Comparison of ENCODE assay signal across 20 cellular contexts in genomic region chr10:8511026-8511425, GRCh38.
A peak's percentile ranks its signal among the peaks of the same experiment; 100 is the strongest.
DNase-seq lines count a peak whose midpoint lies in the region; ATAC-seq and TF ChIP-seq lines count a peak whose summit lies in the region.
"Had no signal": no experiment of that assay in that cellular context is flagged by ENCODE, and none has a peak within 500 bp of the region (broad histone marks: within the 10 kb centered on the region; RNA-seq: fewer than 3 reads in every experiment).

No MANE protein-coding gene starts in this region.

- H3K4me2 ChIP-seq in GM23338 = peak overlapping the region; percentile 48
- H3K4me2 ChIP-seq: BLaER1 had no signal

- H3K4me3 ChIP-seq in GM23338 (no peak overlapping the region), NT2/D1 (ENCODE audit: insufficient read length, low read depth) (no peak overlapping the region), endodermal cell (ENCODE audit: low read length) (no peak overlapping the region), left ventricle myocardium inferior (no peak overlapping the region), foreskin fibroblast (ENCODE audit: low read depth in 1 of 2, low read length in 2 of 2) (no peak overlapping the region)
- H3K4me3 ChIP-seq: BLaER1, GM12878 had no signal

- H3K27me3 ChIP-seq in GM23338 (ENCODE audit: insufficient read depth) (no peaks in the 10 kb centered on the region), NT2/D1 (ENCODE audit: insufficient read depth, insufficient read length) (no peaks in the 10 kb centered on the region), endodermal cell (ENCODE audit: control insufficient read depth, insufficient read depth, low read length, poor library complexity, severe bottlenecking) (no peaks in the 10 kb centered on the region), left ventricle myocardium inferior (ENCODE audit: low read depth) (peaks cover 70% of the 10 kb centered on the region)
- H3K27me3 ChIP-seq: BLaER1 had no signal

- H3K9ac ChIP-seq in NT2/D1 (ENCODE audit: insufficient read length, low read depth) = no peak overlapping the region
- H3K9ac ChIP-seq in endodermal cell (ENCODE audit: extremely low read depth, low read length, poor library complexity, severe bottlenecking) = no peak overlapping the region
- H3K9ac ChIP-seq: BLaER1 had no signal

- no peaks in the 10 kb centered on the region for H3K79me2 ChIP-seq in GM23338 (replicated peaks; ENCODE audit: insufficient read depth)

- no peaks in the 10 kb centered on the region for H3K9me3 ChIP-seq in NT2/D1 (ENCODE audit: insufficient read depth, low read length)
- no peaks in the 10 kb centered on the region for H3K9me3 ChIP-seq in endodermal cell (ENCODE audit: control insufficient read depth, low read length)
- no peaks in the 10 kb centered on the region for H3K9me3 ChIP-seq in left ventricle myocardium inferior (replicated peaks)

- peak; percentile 54 for DNase-seq in GM23338 (ENCODE audit: low spot score)
- DNase-seq in NT2/D1 (ENCODE audit: low read depth, low spot score) = peak; percentile 46
- DNase-seq in endodermal cell = peak; percentile 60
- DNase-seq in islet precursor cell = peak; percentile 82
- no peak for DNase-seq in endothelial cell (ENCODE audit: low spot score)
- DNase-seq in left ventricle myocardium inferior = no peak
- DNase-seq in foreskin fibroblast = no peak
- DNase-seq: 8988T; CD8-positive, alpha-beta T cell; COR-L47; DMS 273 treated with DMSO at 0.1 percent for 48 hours; DMS53; DND-41; EL; HFFc6; IMR-90 had no signal

- H3K27me3 Mint-ChIP-seq in GM23338 (ENCODE audit: insufficient read depth, low read depth, poor library complexity) (peaks cover 6% of the 10 kb centered on the region), endodermal cell (ENCODE audit: insufficient read depth) (peaks cover 9% of the 10 kb centered on the region), endothelial cell (ENCODE audit: unreplicated experiment) (peaks cover 4% of the 10 kb centered on the region)

- H3K9me3 Mint-ChIP-seq in GM23338 = no peaks in the 10 kb centered on the region
- H3K9me3 Mint-ChIP-seq in endodermal cell = no peaks in the 10 kb centered on the region
- no peaks in the 10 kb centered on the region for H3K9me3 Mint-ChIP-seq in endothelial cell (ENCODE audit: unreplicated experiment)
- H3K9me3 Mint-ChIP-seq: CD8-positive, alpha-beta T cell had no signal

- ATAC-seq in GM23338 = peak; percentile 87
- ATAC-seq in HG02973 (IDR thresholded peaks at IDR 0.05; ENCODE audit: unreplicated experiment) = no peak
- ATAC-seq: CD8-positive, alpha-beta T cell; GM12878; HCT116 had no signal

- no peak overlapping the region for H3K27ac Mint-ChIP-seq in GM23338
- no peak overlapping the region for H3K27ac Mint-ChIP-seq in endodermal cell
- no peak overlapping the region for H3K27ac Mint-ChIP-seq in endothelial cell (ENCODE audit: unreplicated experiment)
- H3K27ac Mint-ChIP-seq: CD8-positive, alpha-beta T cell; HFFc6 had no signal

- H3K27ac ChIP-seq in GM23338 (ENCODE audit: low read depth) (peak overlapping the region; percentile 17; the same call in 1 of the 2 replicates), endodermal cell (ENCODE audit: low read depth, low read length) (no peak overlapping the region), left ventricle myocardium inferior (replicated peaks) (no peak overlapping the region)
- H3K27ac ChIP-seq: BLaER1 had no signal

- peak in 1 of 2 experiments; percentile 10; a peak in 1 of 4 replicates for TF ChIP-seq CTCF in GM23338 (conservative IDR thresholded peaks at IDR 0.05; ENCODE audit: low read depth in 2 of 2)
- TF ChIP-seq CTCF in endodermal cell (conservative IDR thresholded peaks at IDR 0.05) = no peak
- no peak for TF ChIP-seq CTCF in endothelial cell (IDR thresholded peaks at IDR 0.05; ENCODE audit: unreplicated experiment)
- TF ChIP-seq CTCF in left ventricle myocardium inferior (IDR thresholded peaks at IDR 0.05; ENCODE audit: borderline replicate concordance) = no peak
- TF ChIP-seq CTCF in foreskin fibroblast (IDR thresholded peaks at IDR 0.05; ENCODE audit: low read depth, low read length) = no peak

- no peaks in the 10 kb centered on the region for H3F3A ChIP-seq in GM23338 (replicated peaks; ENCODE audit: low read depth)

- peaks cover 25% of the 10 kb centered on the region for H3K4me1 Mint-ChIP-seq in GM23338
- peaks cover 4% of the 10 kb centered on the region for H3K4me1 Mint-ChIP-seq in endodermal cell
- H3K4me1 Mint-ChIP-seq in endothelial cell (ENCODE audit: unreplicated experiment) = peaks cover 2% of the 10 kb centered on the region

- H3K36me3 ChIP-seq in GM23338 (ENCODE audit: insufficient read depth) (no peaks in the 10 kb centered on the region), NT2/D1 (ENCODE audit: insufficient read depth, insufficient read length, low read length) (no peaks in the 10 kb centered on the region), endodermal cell (ENCODE audit: control insufficient read depth, insufficient read depth, low read length) (no peaks in the 10 kb centered on the region), left ventricle myocardium inferior (no peaks in the 10 kb centered on the region)
- H3K36me3 ChIP-seq: BLaER1 had no signal

- H3K4me1 ChIP-seq in GM23338 (ENCODE audit: insufficient read depth) (peaks cover 17% of the 10 kb centered on the region), NT2/D1 (ENCODE audit: insufficient read depth, insufficient read length) (no peaks in the 10 kb centered on the region), endodermal cell (ENCODE audit: control insufficient read depth, insufficient read depth, low read length) (no peaks in the 10 kb centered on the region), left ventricle myocardium inferior (no peaks in the 10 kb centered on the region)
- H3K4me1 ChIP-seq: BLaER1 had no signal

- no peaks in the 10 kb centered on the region; the same call in 1 of the 2 replicates for H3K9me2 ChIP-seq in GM23338 (ENCODE audit: insufficient read depth)

- no peak overlapping the region for H2AFZ ChIP-seq in GM23338

- H3K4me3 Mint-ChIP-seq in GM23338 = no peak overlapping the region
- H3K4me3 Mint-ChIP-seq in endodermal cell = no peak overlapping the region
- H3K4me3 Mint-ChIP-seq in endothelial cell (ENCODE audit: unreplicated experiment) = no peak overlapping the region
- H3K4me3 Mint-ChIP-seq: CD8-positive, alpha-beta T cell; HFFc6 had no signal

- no peaks in the 10 kb centered on the region for H4K20me1 ChIP-seq in GM23338 (replicated peaks; ENCODE audit: insufficient read depth)
- H4K20me1 ChIP-seq: BLaER1 had no signal

- H3K36me3 Mint-ChIP-seq in GM23338 (ENCODE audit: low read depth) = no peaks in the 10 kb centered on the region
- no peaks in the 10 kb centered on the region for H3K36me3 Mint-ChIP-seq in endodermal cell (ENCODE audit: low read depth)
- peaks cover 4% of the 10 kb centered on the region for H3K36me3 Mint-ChIP-seq in endothelial cell (ENCODE audit: low read depth, unreplicated experiment)
- H3K36me3 Mint-ChIP-seq: CD8-positive, alpha-beta T cell had no signal

- WGBS in endodermal cell (ENCODE audit: insufficient coverage in 1 of 2, insufficient read length in 1 of 2), 2 experiments = 57 to 65% methylated on average over 4 of the region's 4 CpGs

- intact Hi-C loops in left ventricle myocardium inferior (cut with micrococcal nuclease) = no loop called here

TF ChIP-seq in GM23338, 12 proteins besides CTCF, POLR2A, EP300 and RAD21:
- TF ChIP-seq ZNF114 (CRISPR knock-in tag; IDR thresholded peaks at IDR 0.05) = no peak
- no peak for TF ChIP-seq EZH2 (IDR thresholded peaks at IDR 0.05; ENCODE audit: low read depth, unreplicated experiment)
- no peak for TF ChIP-seq ZNF331 (CRISPR knock-in tag; IDR thresholded peaks at IDR 0.05; ENCODE audit: low read depth)
- no peak for TF ChIP-seq NANOG (IDR thresholded peaks at IDR 0.05; ENCODE audit: borderline replicate concordance)
- no peak for TF ChIP-seq JUNB (IDR thresholded peaks at IDR 0.05; ENCODE audit: unreplicated experiment)
- TF ChIP-seq EZH2phosphoT487 (IDR thresholded peaks at IDR 0.05; ENCODE audit: unreplicated experiment) = no peak

Comparison
In these comparisons a context has a peak if more than half of its experiments do, and no peak if none do; other contexts are left out.
1. DNase-seq: peak in GM23338 (single experiment), NT2/D1 (single experiment), endodermal cell (single experiment) and islet precursor cell (single experiment); none in endothelial cell (single experiment), left ventricle myocardium inferior (single experiment) and foreskin fibroblast (0 of 2).